ENCODE assay signal across 9 cellular contexts in genomic region chr11:416051-416756, GRCh38. TPM values are rescaled to one million over a fixed set of nuclear protein-coding genes. Genes with fewer than 3 reads are reported as not detected.
DNase-seq lines count a peak whose midpoint lies in the region; ATAC-seq and TF ChIP-seq lines count a peak whose summit lies in the region.
"Had no signal": no experiment of that assay in that cellular context is flagged by ENCODE, and none has a peak within 500 bp of the region (broad histone marks: within the 10 kb centered on the region; RNA-seq: fewer than 3 reads in every experiment).

No MANE protein-coding gene starts in this region.

- H2AFZ ChIP-seq in ACC112 (ENCODE audit: low read length, unreplicated experiment), result peak overlapping the region; percentile 81

- H3K27ac Mint-ChIP-seq in naive thymus-derived CD8-positive, alpha-beta T cell, result peak overlapping the region; percentile 91 to 97 (median 95)

- no peak overlapping the region for H3K27ac ChIP-seq in ACC112 (ENCODE audit: low read depth, low read length)
- peak overlapping the region; percentile 78 for H3K27ac ChIP-seq in effector memory CD4-positive, alpha-beta T cell (ENCODE audit: insufficient read depth, low read length, poor library complexity, severe bottlenecking)

- 0 out of 2 replicates have a peak, but pooled peaks have one; percentile 5 for TF ChIP-seq CTCF in LNCaP clone FGC (IDR thresholded peaks at IDR 0.05; ENCODE audit: control insufficient read depth, extremely low read depth, insufficient read depth)

- peaks cover 13% of the 10 kb centered on the region; the same call in 1 of the 2 replicates for H3K27me3 ChIP-seq in ACC112 (ENCODE audit: insufficient read depth, low read length)
- H3K27me3 ChIP-seq in effector memory CD4-positive, alpha-beta T cell (replicated peaks; ENCODE audit: control insufficient read depth, insufficient read depth, low read length, poor library complexity, severe bottlenecking), result no peaks in the 10 kb centered on the region

- H3K9me3 ChIP-seq in effector memory CD4-positive, alpha-beta T cell (ENCODE audit: control insufficient read depth, low read length), result no peaks in the 10 kb centered on the region

- DNase-seq in LNCaP clone FGC (ENCODE audit: low read depth) (no peak), NCI-H82 treated with DMSO at 0.1 percent for 48 hours (lab: John Stamatoyannopoulos, UW; ENCODE audit: unreplicated experiment) (no peak), NOMO-1 treated with DMSO at 0.1 percent for 48 hours (lab: John Stamatoyannopoulos, UW; ENCODE audit: unreplicated experiment) (no peak), NAMALWA (ENCODE audit: low spot score) (no peak)
- DNase-seq in effector memory CD4-positive, alpha-beta T cell, result no peak
- peak in 2 of 10 donors; percentile 2 to 13 for DNase-seq in naive thymus-derived CD8-positive, alpha-beta T cell
- DNase-seq: NCI-H1417 treated with DMSO at 0.1 percent for 48 hours had no signal

- H3K4me1 ChIP-seq in ACC112 (ENCODE audit: control insufficient read depth, insufficient read depth, low read length, unreplicated experiment), result peaks cover 19% of the 10 kb centered on the region
- peaks cover 27% of the 10 kb centered on the region for H3K4me1 ChIP-seq in effector memory CD4-positive, alpha-beta T cell (ENCODE audit: control insufficient read depth, insufficient read depth, low read length, poor library complexity, severe bottlenecking)

- H3K27me3 Mint-ChIP-seq in naive thymus-derived CD8-positive, alpha-beta T cell, result no peaks in the 10 kb centered on the region

- peaks cover 9 to 44% (median 32%) of the 10 kb centered on the region in 4 donors for H3K4me1 Mint-ChIP-seq in naive thymus-derived CD8-positive, alpha-beta T cell

- H3K36me3 Mint-ChIP-seq in naive thymus-derived CD8-positive, alpha-beta T cell, result peaks cover 0 to 3% (median 0%) of the 10 kb centered on the region in 3 donors

- no peaks in the 10 kb centered on the region for H3K36me3 ChIP-seq in ACC112 (ENCODE audit: insufficient read depth, low read length)
- no peaks in the 10 kb centered on the region for H3K36me3 ChIP-seq in effector memory CD4-positive, alpha-beta T cell (ENCODE audit: control insufficient read depth, insufficient read depth, low read length)

- H3K79me2 ChIP-seq in ACC112 (ENCODE audit: control insufficient read depth, insufficient read depth, low read length, unreplicated experiment), result no peaks in the 10 kb centered on the region

- no peaks in the 10 kb centered on the region for H3K9me3 Mint-ChIP-seq in naive thymus-derived CD8-positive, alpha-beta T cell

- H3K4me3 ChIP-seq in ACC112 (ENCODE audit: low read depth, low read length), result peak overlapping the region; percentile 81
- H3K4me3 ChIP-seq in LNCaP clone FGC (ENCODE audit: low read depth, low read length), result peak overlapping the region; percentile 69
- H3K4me3 ChIP-seq in effector memory CD4-positive, alpha-beta T cell (ENCODE audit: insufficient read depth, low read depth, low read length, poor library complexity, severe bottlenecking), result peak overlapping the region; percentile 69

- ATAC-seq in naive thymus-derived CD8-positive, alpha-beta T cell, result peak in 1 of 2 donors; percentile 9
- no peak for ATAC-seq in GM18511 (IDR thresholded peaks at IDR 0.05; ENCODE audit: unreplicated experiment)

- POLR2A ChIA-PET in naive thymus-derived CD8-positive, alpha-beta T cell (lab: Charles Lee), result interaction anchor here (0.6 to 7.9 kb wide), 22 partner anchors 10 to 219 kb away, joined by 3 to 144 read pairs (median 4); partner anchors contain the start of genes ANO9, BET1L, HRAS and PTDSS2

- H3K4me3 Mint-ChIP-seq in naive thymus-derived CD8-positive, alpha-beta T cell, result peak overlapping the region; percentile 92 to 100 (median 98)

RNA-seq across cellular contexts. Expression of gene SIGIRR, which starts 1.4 kb away (rescaled TPM):
- 100 to 1,000 TPM; 332 to 337 TPM for total RNA-seq in naive thymus-derived CD8-positive, alpha-beta T cell
- polyA plus RNA-seq in naive thymus-derived CD8-positive, alpha-beta T cell, result 100 to 1,000 TPM; 195 to 233 (median 206) TPM

RNA-seq across cellular contexts. Expression of gene PKP3, which starts 22.2 kb away (rescaled TPM):
- under 1 TPM; 0.16 to 0.29 TPM for total RNA-seq in naive thymus-derived CD8-positive, alpha-beta T cell
- polyA plus RNA-seq in naive thymus-derived CD8-positive, alpha-beta T cell, result under 1 TPM in 2 of 3 donors, not detected in 1; 0.15 to 0.47 TPM

RNA-seq across cellular contexts. Expression of gene ANO9, which starts 25.6 kb away (rescaled TPM):
- total RNA-seq in naive thymus-derived CD8-positive, alpha-beta T cell, result 10 to 100 TPM; 70.1 to 78.6 TPM
- polyA plus RNA-seq in naive thymus-derived CD8-positive, alpha-beta T cell, result 1 to 10 TPM; 4.8 to 8.6 (median 7.3) TPM

RNA-seq across cellular contexts. Expression of gene PTDSS2, which starts 33.9 kb away (rescaled TPM):
- 10 to 100 TPM; 25.9 to 30.2 TPM for total RNA-seq in naive thymus-derived CD8-positive, alpha-beta T cell
- polyA plus RNA-seq in naive thymus-derived CD8-positive, alpha-beta T cell, result 10 to 100 TPM in 2 of 3 donors, 1 to 10 TPM in 1; 9.0 to 13.0 (median 11.6) TPM

RNA-seq across cellular contexts. Expression of gene B4GALNT4, which starts 46.9 kb away (rescaled TPM):
- total RNA-seq in naive thymus-derived CD8-positive, alpha-beta T cell, result under 1 TPM; 0.16 to 0.39 TPM
- polyA plus RNA-seq in naive thymus-derived CD8-positive, alpha-beta T cell, result 1 to 10 TPM in 1 of 3 donors, not detected in 2; 1.3 TPM
